ENCODE assay signal across 8 cellular contexts in genomic region chr7:150047337-150047736, GRCh38.
DNase-seq lines count a peak whose midpoint lies in the region; ATAC-seq and TF ChIP-seq lines count a peak whose summit lies in the region.
"Not testable (repeated sequence)": the region's sequence is repeated elsewhere in the genome, so short reads cannot be mapped to it uniquely, and the experiment has no call there.

No MANE protein-coding gene starts in this region.

- intact Hi-C loops in head of caudate nucleus (cut with DNase I), result loop anchor here (5.0 kb wide), 1 partner anchor 165 kb away; no protein-coding TSS in a partner anchor
- intact Hi-C loops in sciatic nerve (cut with DNase I); vagina (cut with DNase I): not testable (repeated sequence)

- peaks cover 12% of the 10 kb centered on the region for H3K4me1 Mint-ChIP-seq in brain

- H3K9me3 ChIP-seq in mesodermal cell (ENCODE audit: control insufficient read depth, low read length); vagina: not testable (repeated sequence)

- H3K4me3 Mint-ChIP-seq in brain, result peak overlapping the region; percentile 86 to 90 (median 88)

- in situ Hi-C loops in G401 (cut with HindIII; ENCODE audit: low sequenced_read_pairs), result not testable (repeated sequence)

- not testable (repeated sequence) for H3K9me3 Mint-ChIP-seq in brain

- H3K36me3 Mint-ChIP-seq in brain, result not testable (repeated sequence)

- 0 to 1% methylated on average over 2 to 20 of the region's 55 CpGs for WGBS in mesodermal cell (ENCODE audit: insufficient coverage in 2 of 2), 2 experiments

- not testable (repeated sequence) for TF ChIP-seq POLR2A in vagina (IDR thresholded peaks at IDR 0.05)

- H3K4me1 ChIP-seq in mesodermal cell (ENCODE audit: control insufficient read depth, insufficient read depth, low read length, poor library complexity, severe bottlenecking), result not testable (repeated sequence)
- H3K4me1 ChIP-seq in vagina, result peaks cover 11% of the 10 kb centered on the region

- H3K27ac ChIP-seq in mesodermal cell (ENCODE audit: low read depth, low read length, severe bottlenecking); vagina: not testable (repeated sequence)

- H3K27me3 ChIP-seq in vagina, result not testable (repeated sequence)

- peak; percentile 48 for DNase-seq in G401 (ENCODE audit: low spot score)
- DNase-seq in NCI-H345 (lab: John Stamatoyannopoulos, UW), result peak; percentile 21
- DNase-seq in activated CD4-positive, alpha-beta T cell treated with anti-CD3 and anti-CD28 coated beads, Interleukin-2, amount 50 U/mL, for 48 hours, result peak; percentile 3 to 10
- DNase-seq in head of caudate nucleus, result peak in 30 of 42 donors; percentile 9 to 56 (median 34)
- not testable (repeated sequence) for DNase-seq in sciatic nerve (ENCODE audit: low spot score); vagina (ENCODE audit: extremely low spot score in 2 of 2)

- peak overlapping the region in 1 of 5 experiments; percentile 87 for H3K27ac Mint-ChIP-seq in brain

- H3K4me3 ChIP-seq in mesodermal cell (ENCODE audit: extremely low read depth, insufficient read depth, low read length, poor library complexity, severe bottlenecking) (peak overlapping the region; percentile 9), vagina (peak overlapping the region; percentile 9 to 39)

- ATAC-seq in sciatic nerve, result peak; percentile 36

- TF ChIP-seq CTCF in brain (conservative IDR thresholded peaks at IDR 0.05); vagina (IDR thresholded peaks at IDR 0.05): not testable (repeated sequence)

- H3K27me3 Mint-ChIP-seq in brain, result peaks cover 28% of the 10 kb centered on the region

- H3K36me3 ChIP-seq in mesodermal cell (ENCODE audit: control insufficient read depth, insufficient read depth, low read length); vagina: not testable (repeated sequence)
